In the genomic region with DNA sequence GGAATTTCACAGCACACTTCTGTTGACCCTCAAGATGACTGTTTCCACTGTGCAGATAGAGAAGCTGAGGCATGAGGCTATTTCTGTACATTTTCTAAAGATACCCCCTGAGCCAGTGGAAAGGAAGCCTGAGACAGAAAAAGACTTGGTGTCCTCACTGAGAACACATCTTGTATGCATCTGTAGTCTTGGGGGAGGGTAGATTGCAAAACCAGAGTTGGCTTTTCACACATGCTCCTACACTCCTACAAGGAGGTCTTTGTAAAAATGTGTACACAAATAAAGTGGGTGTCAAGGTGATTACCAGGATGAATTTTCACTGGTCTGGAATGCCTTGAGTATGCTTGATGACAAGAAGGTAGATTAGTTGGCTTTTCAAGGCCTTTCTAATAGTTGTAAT, we compare ENCODE assay signal across 23 cellular contexts.
DNase-seq lines count a peak whose midpoint lies in the region; ATAC-seq and TF ChIP-seq lines count a peak whose summit lies in the region.
"Had no signal": no experiment of that assay in that cellular context is flagged by ENCODE, and none has a peak within 500 bp of the region (broad histone marks: within the 10 kb centered on the region; RNA-seq: fewer than 3 reads in every experiment).

No MANE protein-coding gene starts in this region.

- H3K27ac Mint-ChIP-seq in Calu3 (ENCODE audit: unreplicated experiment), result peak overlapping the region; percentile 85
- H3K27ac Mint-ChIP-seq: mesothelial cell of epicardium, neural progenitor cell had no signal

- intact Hi-C loops in Calu3 (cut with micrococcal nuclease; ENCODE audit: unreplicated experiment), result no loop called here

- no peak for ATAC-seq in GM18867 (IDR thresholded peaks at IDR 0.05; ENCODE audit: unreplicated experiment)
- ATAC-seq: SK-N-SH treated with all-trans-retinoic acid at 6 μM for 48 hours had no signal

- H3K4me1 ChIP-seq in MM.1S (ENCODE audit: low read length) (peaks cover 40% of the 10 kb centered on the region), mesendoderm (ENCODE audit: control insufficient read depth, low read depth, low read length) (peaks cover 4% of the 10 kb centered on the region)

- H2AFZ ChIP-seq in MM.1S (ENCODE audit: low read length), result no peak overlapping the region
- H2AFZ ChIP-seq: neural progenitor cell had no signal

- H3K4me3 Mint-ChIP-seq in Calu3 (ENCODE audit: low read depth, unreplicated experiment), result no peak overlapping the region
- H3K4me3 Mint-ChIP-seq: mesothelial cell of epicardium, neural progenitor cell had no signal

- TF ChIP-seq CTCF in Calu3 (IDR thresholded peaks at IDR 0.05; ENCODE audit: unreplicated experiment), result no peak
- TF ChIP-seq CTCF in MM.1S (IDR thresholded peaks at IDR 0.05; ENCODE audit: low read length), result no peak
- TF ChIP-seq CTCF in cardiac fibroblast (IDR thresholded peaks at IDR 0.05; ENCODE audit: low read depth, low read length), result no peak

- H3K27me3 Mint-ChIP-seq in Calu3 (ENCODE audit: unreplicated experiment), result no peaks in the 10 kb centered on the region

- H3K4me1 Mint-ChIP-seq in Calu3 (ENCODE audit: low read depth, unreplicated experiment), result peaks cover 56% of the 10 kb centered on the region
- H3K4me1 Mint-ChIP-seq: mesothelial cell of epicardium had no signal

- H3K9me2 ChIP-seq in MM.1S (replicated peaks; ENCODE audit: insufficient read depth, low read length), result no peaks in the 10 kb centered on the region

- H2BK5ac ChIP-seq in mesendoderm (ENCODE audit: low read length), result no peak overlapping the region

- H4K5ac ChIP-seq in mesendoderm (ENCODE audit: low read length), result no peak overlapping the region

- no peaks in the 10 kb centered on the region for H3K9me3 ChIP-seq in MM.1S (replicated peaks; ENCODE audit: insufficient read depth, low read length)
- H3K9me3 ChIP-seq: thoracic aorta had no signal

- H3K79me2 ChIP-seq in MM.1S (ENCODE audit: low read length) (peaks cover 18% of the 10 kb centered on the region), mesendoderm (ENCODE audit: control insufficient read depth, insufficient read depth, low read length) (peaks cover 11% of the 10 kb centered on the region)

- H2BK15ac ChIP-seq in mesendoderm (replicated peaks; ENCODE audit: low read depth), result no peak overlapping the region

- no peaks in the 10 kb centered on the region; the same call in 1 of the 2 replicates for H3K36me3 ChIP-seq in MM.1S (replicated peaks; ENCODE audit: insufficient read depth, low read length)
- no peaks in the 10 kb centered on the region for H3K36me3 ChIP-seq in mesendoderm (ENCODE audit: control insufficient read depth, insufficient read depth, low read length)
- H3K36me3 ChIP-seq: neural progenitor cell had no signal

- H2BK120ac ChIP-seq in mesendoderm (ENCODE audit: low read depth, low read length), result no peak overlapping the region

- peaks cover 22% of the 10 kb centered on the region for H3F3A ChIP-seq in MM.1S (ENCODE audit: insufficient read depth, low read length)

- H3K23ac ChIP-seq in mesendoderm (ENCODE audit: low read length), result no peak overlapping the region

- no peaks in the 10 kb centered on the region for H3K9me3 Mint-ChIP-seq in Calu3 (ENCODE audit: low read depth, unreplicated experiment)
- H3K9me3 Mint-ChIP-seq: mesothelial cell of epicardium, neural progenitor cell had no signal

- no peak overlapping the region for H3K27ac ChIP-seq in MM.1S (ENCODE audit: low read length)
- H3K27ac ChIP-seq in mesendoderm (ENCODE audit: low read depth, low read length), result no peak overlapping the region
- H3K27ac ChIP-seq: neural progenitor cell, thoracic aorta had no signal

- no peak overlapping the region for H4K8ac ChIP-seq in mesendoderm (ENCODE audit: low read depth, low read length)

- DNase-seq in Calu3 (peak; percentile 26), MM.1S (no peak), cardiac fibroblast (ENCODE audit: low read depth in 2 of 2) (peak; percentile 22 to 46), mesendoderm (peak; percentile 46), GF-D8 (lab: John Stamatoyannopoulos, UW) (no peak), superior temporal gyrus (ENCODE audit: extremely low spot score) (no peak), DMS53 (lab: John Stamatoyannopoulos, UW) (no peak)
- DNase-seq: activated CD4-positive, CD25-positive, alpha-beta regulatory T cell treated with anti-CD3 and anti-CD28 coated beads, Interleukin-2, amount 50 U/mL, for 72 hours; activated CD8-positive, alpha-beta memory T cell treated with anti-CD3 and anti-CD28 coated beads for 24 hours; activated naive CD4-positive, alpha-beta T cell treated with anti-CD3 and anti-CD28 coated beads, Interleukin-2, amount 50 U/mL, for 16 hours; activated T-cell treated with anti-CD3 and anti-CD28 coated beads, Interleukin-2, amount 50 U/mL, for 48 hours; cortex of kidney; foreskin melanocyte; hypothalamus; kidney; NCI-H187; NCI-H446; T-helper 9 cell had no signal

- H3K36me3 Mint-ChIP-seq in Calu3 (ENCODE audit: insufficient read depth, unreplicated experiment), result peaks cover 69% of the 10 kb centered on the region

- no peak overlapping the region for H3K4me3 ChIP-seq in MM.1S (ENCODE audit: low read length)
- no peak overlapping the region for H3K4me3 ChIP-seq in cardiac fibroblast (replicated peaks in 1 of 2; ENCODE audit: low read depth in 2 of 2, low read length in 2 of 2)
- no peak overlapping the region for H3K4me3 ChIP-seq in mesendoderm (ENCODE audit: low read length)
- H3K4me3 ChIP-seq: neural progenitor cell, thoracic aorta had no signal

- CTCF ChIA-PET in Calu3 (lab: Charles Lee), result interaction anchor here (0.7 kb wide), 2 partner anchors 48 to 97 kb away, joined by 3 to 4 read pairs; no protein-coding TSS in a partner anchor

- H4K20me1 ChIP-seq in MM.1S (ENCODE audit: insufficient read depth, low read length), result no peaks in the 10 kb centered on the region

- H2AK5ac ChIP-seq in mesendoderm (ENCODE audit: low read length), result no peak overlapping the region

- no peak overlapping the region for H3K4ac ChIP-seq in mesendoderm (ENCODE audit: low read depth, low read length)

- BruUV-seq in Calu3 (replicated peaks; lab: Mats Ljungman, UMichigan), result no TSS peak

- H3K9ac ChIP-seq in MM.1S (ENCODE audit: low read length) (no peak overlapping the region), mesendoderm (ENCODE audit: low read length) (no peak overlapping the region)
- H3K9ac ChIP-seq: neural progenitor cell had no signal

- H3K4me2 ChIP-seq in MM.1S (ENCODE audit: low read depth, low read length), result peak overlapping the region; percentile 4; the same call in 1 of the 2 replicates
- H3K4me2 ChIP-seq in mesendoderm (ENCODE audit: low read length), result no peak overlapping the region
- H3K4me2 ChIP-seq: neural progenitor cell had no signal

- H3K18ac ChIP-seq in mesendoderm (ENCODE audit: low read length), result no peak overlapping the region

- H3K79me1 ChIP-seq in mesendoderm (ENCODE audit: low read length), result peaks cover 7% of the 10 kb centered on the region

- H3K27me3 ChIP-seq in MM.1S (replicated peaks; ENCODE audit: insufficient read depth, low read length), result no peaks in the 10 kb centered on the region
- no peaks in the 10 kb centered on the region for H3K27me3 ChIP-seq in mesendoderm (ENCODE audit: insufficient read depth, low read length, poor library complexity)
- H3K27me3 ChIP-seq: neural progenitor cell had no signal

- no peak overlapping the region for H3K56ac ChIP-seq in mesendoderm (ENCODE audit: low read length)

Comparison
In these comparisons a context has a peak if more than half of its experiments do, and no peak if none do; other contexts are left out.
1. DNase-seq: peak in Calu3 (single experiment), cardiac fibroblast (2 of 2) and mesendoderm (single experiment); none in MM.1S (single experiment), GF-D8 (single experiment), superior temporal gyrus (single experiment) and DMS53 (single experiment).